19 cellular contexts compared by ENCODE assay signal in genomic region chr18:67456691-67457090, GRCh38. TPM values are rescaled to one million over a fixed set of nuclear protein-coding genes. Genes with fewer than 3 reads are reported as not detected.
DNase-seq lines count a peak whose midpoint lies in the region; ATAC-seq, FAIRE-seq and TF ChIP-seq lines count a peak whose summit lies in the region.
"Had no signal": no experiment of that assay in that cellular context is flagged by ENCODE, and none has a peak within 500 bp of the region (broad histone marks: within the 10 kb centered on the region; RNA-seq: fewer than 3 reads in every experiment).

No MANE protein-coding gene starts in this region.

- peak; percentile 45 for ATAC-seq in HG03175 (IDR thresholded peaks at IDR 0.05; ENCODE audit: unreplicated experiment)
- ATAC-seq in GM18519 (IDR thresholded peaks at IDR 0.05; ENCODE audit: low FRiP score, unreplicated experiment), result no peak
- ATAC-seq: natural killer cell; stimulated activated memory B cell treated with anti-CD40 and anti-IgM and Interleukin-4, amounts not matched to agents 10 μg/mL and 1 μg/mL and 100 μg/mL, for 72 hours had no signal

- H3K9me3 Mint-ChIP-seq in nephron, result peaks cover 4% of the 10 kb centered on the region
- H3K9me3 Mint-ChIP-seq: stimulated activated memory B cell treated with anti-CD40 and anti-IgM and Interleukin-4, amounts not matched to agents 10 μg/mL and 1 μg/mL and 100 μg/mL, for 72 hours had no signal

- no peaks in the 10 kb centered on the region for H3K36me3 ChIP-seq in BE2C

- H3K36me3 Mint-ChIP-seq in nephron (ENCODE audit: low read depth), result no peaks in the 10 kb centered on the region
- H3K36me3 Mint-ChIP-seq: brain; natural killer cell; stimulated activated memory B cell treated with anti-CD40 and anti-IgM and Interleukin-4, amounts not matched to agents 10 μg/mL and 1 μg/mL and 100 μg/mL, for 72 hours had no signal

- H3K4me3 ChIP-seq in BE2C (ENCODE audit: low read depth, low read length), result no peak overlapping the region
- H3K4me3 ChIP-seq in choroid plexus epithelial cell (ENCODE audit: low read depth, low read length), result no peak overlapping the region

- H3K27ac Mint-ChIP-seq in nephron, result no peak overlapping the region
- H3K27ac Mint-ChIP-seq: activated CD4-positive, alpha-beta T cell treated with anti-CD3 and anti-CD28 coated beads, Interleukin-2, amount 10 ng/mL, durations not matched to agents 7 days and 5 days; brain; natural killer cell; stimulated activated memory B cell treated with anti-CD40 and anti-IgM and Interleukin-4, amounts not matched to agents 10 μg/mL and 1 μg/mL and 100 μg/mL, for 72 hours had no signal

- no peaks in the 10 kb centered on the region for H3K9me3 ChIP-seq in BE2C

- DNase-seq in BE2C (no peak), choroid plexus epithelial cell (ENCODE audit: low read depth) (peak; percentile 29), UCSD-AML1 (lab: John Stamatoyannopoulos, UW; ENCODE audit: unreplicated experiment) (no peak), D721Med (ENCODE audit: insufficient read length, low spot score) (no peak)
- DNase-seq: activated CD4-positive, alpha-beta T cell treated with anti-CD3 and anti-CD28 coated beads, Interleukin-2, amount 10 ng/mL, durations not matched to agents 7 days and 5 days; activated gamma-delta T cell; DMS79 treated with DMSO at 0.1 percent for 48 hours; natural killer cell; NCI-H1436 treated with DMSO at 0.1 percent for 48 hours; NCI-H524 treated with DMSO at 0.1 percent for 48 hours; Right ventricle myocardium superior; stimulated activated CD4-positive, alpha-beta T cell treated with anti-CD3 and anti-CD28 coated beads, Interleukin-1b, Interleukin-23, amount 100 ng/mL, for 48 hours; T-helper 1 cell had no signal

- H3K4me1 ChIP-seq in BE2C, result peaks cover 6% of the 10 kb centered on the region; the same call in 1 of the 2 replicates

- H3K27me3 Mint-ChIP-seq in nephron (ENCODE audit: low read depth), result no peaks in the 10 kb centered on the region
- H3K27me3 Mint-ChIP-seq: stimulated activated memory B cell treated with anti-CD40 and anti-IgM and Interleukin-4, amounts not matched to agents 10 μg/mL and 1 μg/mL and 100 μg/mL, for 72 hours had no signal

- no peaks in the 10 kb centered on the region for H3K27me3 ChIP-seq in BE2C

- H3K4me3 Mint-ChIP-seq in nephron, result no peak overlapping the region
- H3K4me3 Mint-ChIP-seq: activated CD4-positive, alpha-beta T cell treated with anti-CD3 and anti-CD28 coated beads, Interleukin-2, amount 10 ng/mL, durations not matched to agents 7 days and 5 days; brain; natural killer cell; stimulated activated memory B cell treated with anti-CD40 and anti-IgM and Interleukin-4, amounts not matched to agents 10 μg/mL and 1 μg/mL and 100 μg/mL, for 72 hours had no signal

- no peaks in the 10 kb centered on the region for H3K4me1 Mint-ChIP-seq in nephron
- H3K4me1 Mint-ChIP-seq: natural killer cell; stimulated activated memory B cell treated with anti-CD40 and anti-IgM and Interleukin-4, amounts not matched to agents 10 μg/mL and 1 μg/mL and 100 μg/mL, for 72 hours had no signal

- no peak for FAIRE-seq in D721Med (lab: Jason Lieb, UNC)
- FAIRE-seq: endothelial cell of umbilical vein had no signal

- TF ChIP-seq CTCF in BE2C (IDR thresholded peaks at IDR 0.05; ENCODE audit: low read depth, low read length) (peak; percentile 12; the same call in 1 of the 2 replicates), choroid plexus epithelial cell (conservative IDR thresholded peaks at IDR 0.05; ENCODE audit: low read depth, low read length) (peak; percentile 38), nephron (IDR thresholded peaks at IDR 0.05; ENCODE audit: unreplicated experiment in 3 of 3) (peak in 2 of 3 experiments; percentile 23 to 30), D721Med (IDR thresholded peaks at IDR 0.05; ENCODE audit: insufficient read depth, missing control alignments) (no peak)

RNA-seq across cellular contexts. Expression of gene DSEL, which starts 59.8 kb away (rescaled TPM):
- 0.69 TPM for polyA plus RNA-seq in BE2C (2012; ENCODE audit: insufficient read depth, insufficient read length, low read depth)
